ENCODE assay signal across 19 cellular contexts in genomic region chr15:22950211-22950990, GRCh38. TPM values are rescaled to one million over a fixed set of nuclear protein-coding genes. Genes with fewer than 3 reads are reported as not detected.
DNase-seq lines count a peak whose midpoint lies in the region; ATAC-seq and TF ChIP-seq lines count a peak whose summit lies in the region.
"Had no signal": no experiment of that assay in that cellular context is flagged by ENCODE, and none has a peak within 500 bp of the region (broad histone marks: within the 10 kb centered on the region; RNA-seq: fewer than 3 reads in every experiment).

No MANE protein-coding gene starts in this region.

- 60% methylated on average over 25 of the region's 25 CpGs for WGBS in right cardiac atrium

- no peak for DNase-seq in right cardiac atrium
- DNase-seq in Right ventricle myocardium inferior (ENCODE audit: missing footprints) = no peak
- DNase-seq in fibroblast of mammary gland (ENCODE audit: low read depth) = peak; percentile 21
- DNase-seq in osteoblast (ENCODE audit: insufficient read length, low spot score, missing footprints) = peak; percentile 90
- DNase-seq in activated effector memory CD4-positive, alpha-beta T cell treated with Interleukin-2 at 50 U/mL for 16 hours = no peak
- no peak for DNase-seq in SW 1271 (lab: John Stamatoyannopoulos, UW)
- no peak for DNase-seq in NCI-H1092 treated with DMSO at 0.1 percent for 48 hours (lab: John Stamatoyannopoulos, UW)
- no peak for DNase-seq in germinal center (ENCODE audit: low spot score)
- DNase-seq: activated CD4-positive, alpha-beta T cell treated with anti-CD3 and anti-CD28 coated beads, Interleukin-2, amount 10 ng/mL, durations not matched to agents 7 days and 5 days; activated naive CD8-positive, alpha-beta T cell treated with anti-CD3 and anti-CD28 coated beads, Interleukin-2, amount 10 ng/mL, durations not matched to agents 7 days and 5 days; activated T-cell treated with anti-CD3 and anti-CD28 coated beads for 4 hours; cerebellar nuclear complex; Karpas-422; NCI-H146; NCI-H345; T1000 had no signal

- ATAC-seq in right cardiac atrium = no peak
- ATAC-seq in Right ventricle myocardium inferior = no peak
- ATAC-seq: A549 had no signal

- H4K20me1 ChIP-seq in osteoblast (ENCODE audit: insufficient read depth, low read length) = peaks cover 71% of the 10 kb centered on the region

- intact Hi-C loops in right cardiac atrium (cut with DNase I) = no loop called here
- intact Hi-C loops in Right ventricle myocardium inferior (cut with DNase I) = no loop called here

- no peaks in the 10 kb centered on the region for H3K27me3 ChIP-seq in right cardiac atrium (ENCODE audit: control insufficient read depth, insufficient read depth)
- H3K27me3 ChIP-seq in osteoblast (ENCODE audit: insufficient read depth, low read length) = no peaks in the 10 kb centered on the region
- H3K27me3 ChIP-seq: hepatocyte, upper lobe of left lung had no signal

- H3K36me3 ChIP-seq in osteoblast (ENCODE audit: insufficient read depth, low read length) = no peaks in the 10 kb centered on the region

- peak overlapping the region; percentile 43 for H3K27ac ChIP-seq in right cardiac atrium (ENCODE audit: low read length)
- no peak overlapping the region for H3K27ac ChIP-seq in osteoblast (ENCODE audit: low read depth, low read length)
- H3K27ac ChIP-seq: hepatocyte had no signal

- H3K79me2 ChIP-seq in osteoblast (ENCODE audit: insufficient read depth, low read length) = peaks cover 94% of the 10 kb centered on the region

- H3K9me3 ChIP-seq in right cardiac atrium (ENCODE audit: control insufficient read depth, low read length) = no peaks in the 10 kb centered on the region
- H3K9me3 ChIP-seq in osteoblast (ENCODE audit: low read depth, low read length) = no peaks in the 10 kb centered on the region
- H3K9me3 ChIP-seq: A549, upper lobe of left lung had no signal

- H3K4me3 ChIP-seq in right cardiac atrium (ENCODE audit: low read length) (no peak overlapping the region), fibroblast of mammary gland (ENCODE audit: control insufficient read depth, low read depth, low read length) (no peak overlapping the region), osteoblast (ENCODE audit: insufficient read depth, low read length) (no peak overlapping the region)
- H3K4me3 ChIP-seq: A549, hepatocyte, upper lobe of left lung had no signal

- no peak overlapping the region for H2AFZ ChIP-seq in osteoblast (ENCODE audit: low read length)
- H2AFZ ChIP-seq: hepatocyte had no signal

- TF ChIP-seq CTCF in fibroblast of mammary gland (conservative IDR thresholded peaks at IDR 0.05; ENCODE audit: control insufficient read depth, insufficient read depth, low read depth, low read length) (no peak), osteoblast (IDR thresholded peaks at IDR 0.05; ENCODE audit: extremely low read depth, low read depth, low read length) (no peak)

- H3K4me2 ChIP-seq in osteoblast (ENCODE audit: insufficient read depth, low read length) = peak overlapping the region; percentile 10
- H3K4me2 ChIP-seq: A549 had no signal

- peaks cover 13% of the 10 kb centered on the region for H3K4me1 ChIP-seq in right cardiac atrium (ENCODE audit: control insufficient read depth, insufficient read depth, low read length)
- peaks cover 4% of the 10 kb centered on the region for H3K4me1 ChIP-seq in osteoblast (ENCODE audit: insufficient read depth, low read length)
- H3K4me1 ChIP-seq: A549 had no signal

RNA-seq across cellular contexts. Expression of gene CYFIP1, which starts 29.8 kb away (rescaled TPM):
- total RNA-seq in right cardiac atrium (10 to 100 TPM; 30.3 to 42.5 (median 36.3) TPM), Right ventricle myocardium inferior (32.1 TPM), osteoblast (104 and 107 TPM in 2 replicates)
- polyA plus RNA-seq in right cardiac atrium = 12.2 TPM

Comparison
In these comparisons a context has a peak if more than half of its experiments do, and no peak if none do; other contexts are left out.
1. DNase-seq: peak in fibroblast of mammary gland (single experiment) and osteoblast (single experiment); none in right cardiac atrium (0 of 3), Right ventricle myocardium inferior (single experiment), activated effector memory CD4-positive, alpha-beta T cell treated with Interleukin-2 at 50 U/mL for 16 hours (single experiment), SW 1271 (0 of 2), NCI-H1092 treated with DMSO at 0.1 percent for 48 hours (single experiment) and germinal center (single experiment).